Comparison of ENCODE assay signal across 15 cellular contexts in the genomic region with DNA sequence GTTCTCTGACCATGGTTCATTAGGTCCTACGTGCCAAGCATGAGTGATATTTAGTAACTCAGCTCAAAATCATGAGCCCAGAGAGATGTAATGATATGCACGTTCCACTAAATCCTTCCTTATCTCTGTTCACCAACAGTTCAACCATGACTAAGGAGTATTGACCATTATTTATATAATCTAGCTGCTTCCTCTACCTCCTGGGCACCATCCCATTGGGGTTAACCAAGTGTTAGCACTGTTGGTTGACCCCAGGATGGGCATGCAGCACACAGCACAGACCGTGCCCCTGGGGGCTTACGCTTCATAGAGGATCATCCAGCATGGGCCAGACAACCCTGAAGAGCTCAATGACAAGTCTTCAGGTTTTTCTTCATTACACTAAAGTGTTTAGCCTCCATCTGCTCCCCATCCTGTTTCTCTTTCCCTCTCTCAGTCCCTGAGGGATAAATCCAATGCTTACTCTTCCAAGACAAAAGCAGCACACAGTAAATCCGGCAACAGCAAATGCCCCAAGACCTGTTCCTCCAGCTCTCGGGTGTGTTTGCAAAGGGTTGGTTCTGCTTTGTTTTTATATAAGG. TPM values are rescaled to one million over a fixed set of nuclear protein-coding genes. Genes with fewer than 3 reads are reported as not detected.
DNase-seq lines count a peak whose midpoint lies in the region; FAIRE-seq and TF ChIP-seq lines count a peak whose summit lies in the region.
"Had no signal": no experiment of that assay in that cellular context is flagged by ENCODE, and none has a peak within 500 bp of the region (broad histone marks: within the 10 kb centered on the region; RNA-seq: fewer than 3 reads in every experiment).

No MANE protein-coding gene starts in this region.

- intact Hi-C loops in activated CD4-positive, alpha-beta memory T cell treated with anti-CD3 and anti-CD28 coated beads for 36 hours (cut with micrococcal nuclease) = no loop called here

- in situ Hi-C loops in GM23248 (cut with MboI) = no loop called here

- H3K23ac ChIP-seq in H1 (ENCODE audit: insufficient read length) = no peak overlapping the region

- H3K4me3 ChIP-seq in H1 (ENCODE audit: extremely low read depth in 1 of 4, insufficient read depth in 2 of 4, low read depth in 3 of 4, low read length in 4 of 4) (no peak overlapping the region), GM23248 (no peak overlapping the region)

- H4K5ac ChIP-seq in H1 (ENCODE audit: insufficient read length, low read depth, low read length) = no peak overlapping the region

- no peaks in the 10 kb centered on the region for H3K36me3 Mint-ChIP-seq in osteocyte (ENCODE audit: unreplicated experiment)
- peaks cover 1% of the 10 kb centered on the region for H3K36me3 Mint-ChIP-seq in activated CD4-positive, alpha-beta memory T cell treated with anti-CD3 and anti-CD28 coated beads for 36 hours

- H3K23me2 ChIP-seq in H1 (ENCODE audit: low read depth, low read length) = no peaks in the 10 kb centered on the region

- H3F3A ChIP-seq in GM23248 (ENCODE audit: insufficient read depth) = no peaks in the 10 kb centered on the region

- H2BK120ac ChIP-seq in H1 (replicated peaks; ENCODE audit: low read depth, low read length) = peak overlapping the region; percentile 88

- H3K4ac ChIP-seq in H1 (replicated peaks; ENCODE audit: insufficient read length, low read depth, low read length) = peak overlapping the region; percentile 15

- H2BK12ac ChIP-seq in H1 (ENCODE audit: low read depth, low read length) = peak overlapping the region; percentile 99

- no peak for TF ChIP-seq EP300 in H1 (IDR thresholded peaks at IDR 0.05; ENCODE audit: borderline replicate concordance in 1 of 2, low read depth in 2 of 2, low read length in 2 of 2)

- H3K79me2 ChIP-seq in H1 (ENCODE audit: control insufficient read depth in 1 of 2, insufficient read depth in 2 of 2, low read length in 2 of 2) = peaks cover 5 to 55% of the 10 kb centered on the region in 2 experiments; a peak in 3 of 4 replicates
- H3K79me2 ChIP-seq in GM23248 (ENCODE audit: insufficient read depth) = no peaks in the 10 kb centered on the region

- peaks cover 10% of the 10 kb centered on the region for H3K79me1 ChIP-seq in H1 (ENCODE audit: low read depth, low read length)

- FAIRE-seq in H1 (lab: Jason Lieb, UNC) = no peak
- FAIRE-seq: GM19239, HepG2 had no signal

- no peak overlapping the region for H3K4me3 Mint-ChIP-seq in osteocyte (ENCODE audit: unreplicated experiment)
- H3K4me3 Mint-ChIP-seq in activated CD4-positive, alpha-beta memory T cell treated with anti-CD3 and anti-CD28 coated beads for 36 hours = no peak overlapping the region
- H3K4me3 Mint-ChIP-seq: activated CD8-positive, alpha-beta T cell treated with anti-CD3 and anti-CD28 coated beads, Interleukin-2, amount 10 ng/mL, durations not matched to agents 7 days and 5 days; activated naive CD4-positive, alpha-beta T cell treated with anti-CD3 and anti-CD28 coated beads for 36 hours; stimulated activated naive CD8-positive, alpha-beta T cell treated with anti-CD3 and anti-CD28 coated beads, Interleukin-15, amount 100 ng/mL, for 72 hours had no signal

- peak overlapping the region; percentile 25; the same call in 1 of the 2 replicates for H2BK15ac ChIP-seq in H1 (ENCODE audit: low read length)

- H3K14ac ChIP-seq in H1 (ENCODE audit: insufficient read length) = no peak overlapping the region

- peak; percentile 86 for DNase-seq in EH (ENCODE audit: low read depth)
- DNase-seq in NCI-H226 = peak; percentile 51
- no peak for DNase-seq in H1 (ENCODE audit: low read depth in 1 of 2, low spot score in 2 of 2)
- DNase-seq in osteocyte (ENCODE audit: extremely low spot score, unreplicated experiment) = peak; percentile 36
- no peak for DNase-seq in T1000 (lab: John Stamatoyannopoulos, UW)
- no peak for DNase-seq in activated CD4-positive, alpha-beta memory T cell treated with anti-CD3 and anti-CD28 coated beads for 36 hours
- DNase-seq in GM23248 = no peak
- DNase-seq in amygdala (lab: John Stamatoyannopoulos, UW) = no peak
- DNase-seq: activated CD8-positive, alpha-beta T cell treated with anti-CD3 and anti-CD28 coated beads, Interleukin-2, amount 10 ng/mL, durations not matched to agents 7 days and 5 days; activated naive CD4-positive, alpha-beta T cell treated with anti-CD3 and anti-CD28 coated beads for 36 hours; H7; NCI-H1436; stimulated activated naive CD8-positive, alpha-beta T cell treated with anti-CD3 and anti-CD28 coated beads, Interleukin-15, amount 100 ng/mL, for 72 hours had no signal

- H3K9me3 Mint-ChIP-seq in osteocyte (ENCODE audit: unreplicated experiment) = peaks cover 11% of the 10 kb centered on the region
- peaks cover 6% of the 10 kb centered on the region for H3K9me3 Mint-ChIP-seq in activated CD4-positive, alpha-beta memory T cell treated with anti-CD3 and anti-CD28 coated beads for 36 hours

- no peaks in the 10 kb centered on the region for H3K36me3 ChIP-seq in H1 (ENCODE audit: control insufficient read depth in 2 of 4, insufficient read depth in 4 of 4, low read length in 3 of 4)
- H3K36me3 ChIP-seq in GM23248 (ENCODE audit: low read depth) = no peaks in the 10 kb centered on the region

- H3K9ac ChIP-seq in H1 (replicated peaks in 1 of 4; ENCODE audit: extremely low read depth in 1 of 4, low read depth in 3 of 4, low read length in 3 of 4) (no peak overlapping the region), GM23248 (no peak overlapping the region)

- H2AK5ac ChIP-seq in H1 (ENCODE audit: low read depth, low read length) = peak overlapping the region; percentile 97

- POLR2A ChIA-PET in H1 (lab: Charles Lee; ENCODE audit: partially characterized antibody) = interaction anchor here (1.5 kb wide), 1 partner anchor 12 kb away, joined by 3 read pairs; no protein-coding TSS in a partner anchor
- POLR2A ChIA-PET in activated CD4-positive, alpha-beta memory T cell treated with anti-CD3 and anti-CD28 coated beads for 36 hours (lab: Charles Lee) = no interaction called here

- H3K9me2 ChIP-seq in GM23248 (ENCODE audit: insufficient read depth) = no peaks in the 10 kb centered on the region

- peak overlapping the region; percentile 93 for H3K18ac ChIP-seq in H1 (ENCODE audit: extremely low read depth, low read length)

- no peak for TF ChIP-seq RAD21 in H1 (IDR thresholded peaks at IDR 0.05 in 1 of 2, conservative IDR thresholded peaks at IDR 0.05 in 1 of 2; ENCODE audit: low read depth in 2 of 2, low read length in 2 of 2)

- CTCF ChIA-PET in H1 (lab: Charles Lee; ENCODE audit: partially characterized antibody) = interaction anchor here (0.8 to 2.0 kb wide), 7 partner anchors 9 to 254 kb away, joined by 3 to 7 read pairs (median 3); no protein-coding TSS in a partner anchor
- CTCF ChIA-PET in activated CD4-positive, alpha-beta memory T cell treated with anti-CD3 and anti-CD28 coated beads for 36 hours (lab: Charles Lee) = no interaction called here

- no peak overlapping the region for H4K8ac ChIP-seq in H1 (ENCODE audit: extremely low read depth, insufficient read depth, low read length)

- H4K20me1 ChIP-seq in H1 (replicated peaks in 1 of 2; ENCODE audit: control insufficient read depth in 1 of 2, insufficient read depth in 2 of 2, low read length in 2 of 2) (no peaks in the 10 kb centered on the region), GM23248 (ENCODE audit: insufficient read depth) (no peaks in the 10 kb centered on the region)

- TF ChIP-seq POLR2A in H1 (IDR thresholded peaks at IDR 0.05; ENCODE audit: control extremely low read depth in 1 of 2, low read depth in 2 of 2, low read length in 2 of 2) = no peak

- no peak overlapping the region for H2AFZ ChIP-seq in H1 (ENCODE audit: low read length)
- H2AFZ ChIP-seq in GM23248 = no peak overlapping the region

- H3K4me1 Mint-ChIP-seq in osteocyte (ENCODE audit: unreplicated experiment) = peaks cover 8% of the 10 kb centered on the region
- no peaks in the 10 kb centered on the region for H3K4me1 Mint-ChIP-seq in activated CD4-positive, alpha-beta memory T cell treated with anti-CD3 and anti-CD28 coated beads for 36 hours (ENCODE audit: low read depth)

- no peak overlapping the region for H3K4me2 ChIP-seq in H1 (ENCODE audit: insufficient read depth in 1 of 2, low read depth in 2 of 2, low read length in 2 of 2)
- H3K4me2 ChIP-seq in GM23248 (ENCODE audit: unreplicated experiment) = no peak overlapping the region

- H3K27ac Mint-ChIP-seq in osteocyte (ENCODE audit: unreplicated experiment) = no peak overlapping the region
- no peak overlapping the region for H3K27ac Mint-ChIP-seq in activated CD4-positive, alpha-beta memory T cell treated with anti-CD3 and anti-CD28 coated beads for 36 hours
- H3K27ac Mint-ChIP-seq: activated CD8-positive, alpha-beta T cell treated with anti-CD3 and anti-CD28 coated beads, Interleukin-2, amount 10 ng/mL, durations not matched to agents 7 days and 5 days; activated naive CD4-positive, alpha-beta T cell treated with anti-CD3 and anti-CD28 coated beads for 36 hours had no signal

- H3K56ac ChIP-seq in H1 (replicated peaks; ENCODE audit: insufficient read length, low read depth, low read length) = no peak overlapping the region

- H3K9me3 ChIP-seq in H1 (ENCODE audit: insufficient read depth in 2 of 2, low read depth in 1 of 2, low read length in 1 of 2) = no peaks in the 10 kb centered on the region
- no peaks in the 10 kb centered on the region for H3K9me3 ChIP-seq in GM23248 (ENCODE audit: low read depth)

- H3K27me3 Mint-ChIP-seq in osteocyte (ENCODE audit: unreplicated experiment) = peaks cover 4% of the 10 kb centered on the region
- H3K27me3 Mint-ChIP-seq in activated CD4-positive, alpha-beta memory T cell treated with anti-CD3 and anti-CD28 coated beads for 36 hours = no peaks in the 10 kb centered on the region

- H4K91ac ChIP-seq in H1 (replicated peaks; ENCODE audit: insufficient read length, low read length) = peak overlapping the region; percentile 77

- WGBS in H1 (ENCODE audit: extremely low coverage in 1 of 2, insufficient coverage in 1 of 2, insufficient read length in 1 of 2, insufficient replicate concordance in 2 of 2, low coverage in 1 of 2, low lambda C conversion rate in 2 of 2, missing lambda C conversion rate in 1 of 2), 2 experiments = 82% methylated on average over 6 of the region's 6 CpGs; no CpG with 5 or more reads in 1 of the 2 experiments
- WGBS in GM23248 (ENCODE audit: low coverage in 1 of 2, low lambda C conversion rate in 2 of 2, missing lambda C conversion rate in 2 of 2), 2 experiments = 70 to 72% methylated on average over 6 of the region's 6 CpGs

- H3K27ac ChIP-seq in H1 (ENCODE audit: low read depth, low read length) = no peak overlapping the region
- H3K27ac ChIP-seq in GM23248 = no peak overlapping the region

- no peak for TF ChIP-seq CTCF in H1 (IDR thresholded peaks at IDR 0.05; ENCODE audit: control extremely low read depth in 1 of 3, insufficient read depth in 1 of 3, low read depth in 1 of 3, low read length in 3 of 3)
- no peak for TF ChIP-seq CTCF in osteocyte (IDR thresholded peaks at IDR 0.05)

- peaks cover 10 to 34% (median 28%) of the 10 kb centered on the region in 4 experiments for H3K4me1 ChIP-seq in H1 (replicated peaks in 1 of 4; ENCODE audit: control insufficient read depth in 3 of 4, insufficient read depth in 4 of 4, low read length in 3 of 4)
- no peaks in the 10 kb centered on the region for H3K4me1 ChIP-seq in GM23248 (ENCODE audit: insufficient read depth)

- peak overlapping the region; percentile 100 for H2BK20ac ChIP-seq in H1 (ENCODE audit: low read length)

- H3K27me3 ChIP-seq in H1 (replicated peaks in 1 of 4; ENCODE audit: control insufficient read depth in 3 of 4, extremely low read depth in 1 of 4, insufficient read depth in 3 of 4, low read length in 3 of 4) (no peaks in the 10 kb centered on the region), GM23248 (replicated peaks; ENCODE audit: insufficient read depth) (no peaks in the 10 kb centered on the region)

- H2BK5ac ChIP-seq in H1 (ENCODE audit: low read depth, low read length) = peak overlapping the region; percentile 99; the same call in 1 of the 2 replicates

RNA-seq across cellular contexts. Expression of a gene that starts 10.4 kb away (rescaled TPM):
- total RNA-seq in H1 (2021; fragmentation: NEBNext Ultra II Directional; extraction: Animal tissue kit (Norgen Biotek cat#: 25700)) = 35.2 and 35.3 TPM in 2 replicates
- polyA plus RNA-seq in H1 (2011; rRNA removed) (9.3 and 10.1 TPM in 2 replicates), GM23248 (2016; fragmentation: Nextera tagmentation; extraction: Ambion mirVana) (1.8 and 3.1 TPM in 2 replicates)
- polyA plus RNA-seq in H1 (2011; cell fraction: cytosol; rRNA removed) = 9.7 TPM
- polyA plus RNA-seq in H1 (2011; cell fraction: nucleus; rRNA removed) = 13.4 TPM
- 21.5 to 31.3 TPM (median 28.3 TPM) in 4 replicates for polyA plus RNA-seq in H1 (2012, experiment 1 of 2)
- 15.9 TPM for polyA plus RNA-seq in H1 (2012, experiment 2 of 2)
- polyA plus RNA-seq in H1 (2013, experiment 1 of 2) = 20.3 TPM
- 27.1 TPM for polyA plus RNA-seq in H1 (2013, experiment 2 of 2)
- polyA minus RNA-seq in H1 (2011; rRNA and poly(A)+ RNA removed) = 24.5 and 32.5 TPM in 2 replicates
- 16.4 TPM for polyA minus RNA-seq in H1 (2011; cell fraction: cytosol; rRNA and poly(A)+ RNA removed)
- 13.8 TPM for polyA minus RNA-seq in H1 (2011; cell fraction: nucleus; rRNA and poly(A)+ RNA removed)
- 8.2 and 11.0 TPM in 2 replicates for total RNA-seq in osteocyte
- total RNA-seq in activated CD4-positive, alpha-beta memory T cell treated with anti-CD3 and anti-CD28 coated beads for 36 hours = 1 to 10 TPM; 5.0 to 7.7 TPM
- total RNA-seq in GM23248 (2014; rRNA removed; shearing (Covaris generic)) = 1.9 and 4.4 TPM in 2 replicates

Comparison
In these comparisons a context has a peak if more than half of its experiments do, and no peak if none do; other contexts are left out.
1. DNase-seq: peak in EH (single experiment), NCI-H226 (single experiment) and osteocyte (single experiment); none in H1 (0 of 2), T1000 (single experiment), activated CD4-positive, alpha-beta memory T cell treated with anti-CD3 and anti-CD28 coated beads for 36 hours (single experiment), GM23248 (single experiment) and amygdala (0 of 56).